Comparison of ENCODE assay signal across 8 cellular contexts in genomic region chr4:119628281-119629141, GRCh38. TPM values are rescaled to one million over a fixed set of nuclear protein-coding genes. Genes with fewer than 3 reads are reported as not detected.
DNase-seq lines count a peak whose midpoint lies in the region; ATAC-seq, FAIRE-seq and TF ChIP-seq lines count a peak whose summit lies in the region.

Gene PDE5A, minus strand, starts transcription at chr4:119628804. Its CDS starts 133 bp downstream, at chr4:119628671.

- intact Hi-C loops in PC-3 (cut with micrococcal nuclease), result loop anchor here (1.0 to 2.0 kb wide), 5 partner anchors 54 to 422 kb away; no protein-coding TSS in a partner anchor
- intact Hi-C loops in activated T-helper 1 cell treated with anti-CD3 and anti-CD28 coated beads, Interleukin-12 subunit alpha, Interleukin-12 subunit beta, Interleukin-2, Interleukin-4 antibody, amounts not matched to agents 30 ng/mL and 10 ng/mL and 1 ng/mL, durations not matched to agents 14 hours and 24 hours and 36 hours (cut with micrococcal nuclease), result loop anchor here (1.0 to 5.0 kb wide), 5 partner anchors 176 to 1351 kb away; no protein-coding TSS in a partner anchor
- intact Hi-C loops in naive thymus-derived CD4-positive, alpha-beta T cell (cut with micrococcal nuclease), result loop anchor here (1.0 to 10.0 kb wide), 12 partner anchors 71 to 1566 kb away; partner anchors contain the start of gene USP53 (in 2 of the 2)

- no peaks in the 10 kb centered on the region for H3F3A ChIP-seq in PC-3 (ENCODE audit: low read length, unreplicated experiment)

- H3K27me3 Mint-ChIP-seq in activated T-helper 1 cell treated with anti-CD3 and anti-CD28 coated beads, Interleukin-12 subunit alpha, Interleukin-12 subunit beta, Interleukin-2, Interleukin-4 antibody, amounts not matched to agents 30 ng/mL and 10 ng/mL and 1 ng/mL, durations not matched to agents 14 hours and 24 hours and 36 hours (ENCODE audit: insufficient read depth), result peaks cover 50% of the 10 kb centered on the region
- H3K27me3 Mint-ChIP-seq in naive thymus-derived CD4-positive, alpha-beta T cell, result peaks cover 5 to 73% (median 11%) of the 10 kb centered on the region in 5 donors

- peaks cover 28% of the 10 kb centered on the region for H3K79me2 ChIP-seq in PC-3 (ENCODE audit: low read length)

- CTCF ChIA-PET in PC-3 (lab: Charles Lee), result interaction anchor here (0.6 to 2.3 kb wide), 5 partner anchors 107 to 429 kb away, joined by 3 to 11 read pairs (median 3); no protein-coding TSS in a partner anchor
- CTCF ChIA-PET in naive thymus-derived CD4-positive, alpha-beta T cell (lab: Charles Lee), result interaction anchor here (0.6 to 1.9 kb wide), 7 partner anchors 12 to 329 kb away, joined by 3 to 7 read pairs (median 4); no protein-coding TSS in a partner anchor

- no peaks in the 10 kb centered on the region for H3K9me3 Mint-ChIP-seq in activated T-helper 1 cell treated with anti-CD3 and anti-CD28 coated beads, Interleukin-12 subunit alpha, Interleukin-12 subunit beta, Interleukin-2, Interleukin-4 antibody, amounts not matched to agents 30 ng/mL and 10 ng/mL and 1 ng/mL, durations not matched to agents 14 hours and 24 hours and 36 hours
- H3K9me3 Mint-ChIP-seq in naive thymus-derived CD4-positive, alpha-beta T cell, result peaks cover 0 to 2% (median 0%) of the 10 kb centered on the region in 11 donors

- ATAC-seq in GM21528 (IDR thresholded peaks at IDR 0.05; ENCODE audit: low FRiP score, unreplicated experiment) (peak; percentile 91), PC-3 (peak; percentile 75)
- ATAC-seq in naive thymus-derived CD4-positive, alpha-beta T cell, result peak; percentile 88

- H3K27me3 ChIP-seq in PC-3 (ENCODE audit: low read length), result no peaks in the 10 kb centered on the region
- H3K27me3 ChIP-seq in naive thymus-derived CD4-positive, alpha-beta T cell (ENCODE audit: control insufficient read depth in 2 of 2, insufficient read depth in 2 of 2, low read length in 2 of 2), result no peaks in the 10 kb centered on the region

- H3K9me2 ChIP-seq in PC-3 (replicated peaks; ENCODE audit: low read length), result no peaks in the 10 kb centered on the region

- H4K20me1 ChIP-seq in PC-3 (ENCODE audit: low read length), result no peaks in the 10 kb centered on the region

- no peaks in the 10 kb centered on the region for H3K9me3 ChIP-seq in PC-3 (ENCODE audit: low read length)
- H3K9me3 ChIP-seq in naive thymus-derived CD4-positive, alpha-beta T cell (ENCODE audit: control insufficient read depth in 2 of 3, low read length in 3 of 3), result no peaks in the 10 kb centered on the region

- 0 out of 2 replicates have a peak within 1 kb of the TSS, but pooled peaks have one; percentile 18 for H3K27ac ChIP-seq in PC-3 (ENCODE audit: low read length)
- H3K27ac ChIP-seq in naive thymus-derived CD4-positive, alpha-beta T cell (ENCODE audit: low read depth, low read length), result peak within 1 kb of the TSS; percentile 45

- peak within 1 kb of the TSS; percentile 86 for H3K4me3 Mint-ChIP-seq in activated T-helper 1 cell treated with anti-CD3 and anti-CD28 coated beads, Interleukin-12 subunit alpha, Interleukin-12 subunit beta, Interleukin-2, Interleukin-4 antibody, amounts not matched to agents 30 ng/mL and 10 ng/mL and 1 ng/mL, durations not matched to agents 14 hours and 24 hours and 36 hours
- peak within 1 kb of the TSS; percentile 91 to 97 (median 94) for H3K4me3 Mint-ChIP-seq in naive thymus-derived CD4-positive, alpha-beta T cell

- no peaks in the 10 kb centered on the region for H3K36me3 ChIP-seq in PC-3 (ENCODE audit: low read depth, low read length)
- no peaks in the 10 kb centered on the region for H3K36me3 ChIP-seq in naive thymus-derived CD4-positive, alpha-beta T cell (ENCODE audit: control insufficient read depth in 2 of 3, insufficient read depth in 3 of 3, low read length in 3 of 3)

- peak within 1 kb of the TSS; percentile 97 for H2AFZ ChIP-seq in PC-3 (ENCODE audit: low read length)

- H3K4me1 ChIP-seq in PC-3 (ENCODE audit: insufficient read depth, low read length), result peaks cover 24% of the 10 kb centered on the region
- H3K4me1 ChIP-seq in naive thymus-derived CD4-positive, alpha-beta T cell (ENCODE audit: control insufficient read depth in 2 of 2, insufficient read depth in 2 of 2, low read length in 2 of 2), result peaks cover 6 to 7% of the 10 kb centered on the region in 2 donors

- peak within 1 kb of the TSS; percentile 91 for H3K4me2 ChIP-seq in PC-3 (ENCODE audit: low read length)

- H3K4me1 Mint-ChIP-seq in activated T-helper 1 cell treated with anti-CD3 and anti-CD28 coated beads, Interleukin-12 subunit alpha, Interleukin-12 subunit beta, Interleukin-2, Interleukin-4 antibody, amounts not matched to agents 30 ng/mL and 10 ng/mL and 1 ng/mL, durations not matched to agents 14 hours and 24 hours and 36 hours (ENCODE audit: low read depth), result peaks cover 23% of the 10 kb centered on the region
- peaks cover 7 to 27% (median 23%) of the 10 kb centered on the region in 7 donors for H3K4me1 Mint-ChIP-seq in naive thymus-derived CD4-positive, alpha-beta T cell

- H3K4me3 ChIP-seq in PC-3 (ENCODE audit: low read length), result peak within 1 kb of the TSS; percentile 98
- peak within 1 kb of the TSS; percentile 72 for H3K4me3 ChIP-seq in fibroblast of mammary gland (ENCODE audit: control insufficient read depth, low read depth, low read length)
- H3K4me3 ChIP-seq in naive thymus-derived CD4-positive, alpha-beta T cell (ENCODE audit: low read length), result peak within 1 kb of the TSS; percentile 70

- TF ChIP-seq CTCF in D721Med (IDR thresholded peaks at IDR 0.05; ENCODE audit: insufficient read depth, missing control alignments) (peak; percentile 79), PC-3 (conservative IDR thresholded peaks at IDR 0.05; ENCODE audit: low read depth, low read length) (peak; percentile 69), fibroblast of mammary gland (conservative IDR thresholded peaks at IDR 0.05; ENCODE audit: control insufficient read depth, insufficient read depth, low read depth, low read length) (peak; percentile 46)

- POLR2A ChIA-PET in PC-3 (lab: Charles Lee; ENCODE audit: unreplicated experiment), result interaction anchor here (0.6 to 0.9 kb wide), 3 partner anchors 107 to 423 kb away, joined by 3 read pairs; no protein-coding TSS in a partner anchor
- POLR2A ChIA-PET in naive thymus-derived CD4-positive, alpha-beta T cell (lab: Charles Lee), result interaction anchor here (0.5 to 2.1 kb wide), 2 partner anchors 330 to 416 kb away, joined by 3 to 4 read pairs; partner anchors contain the start of gene USP53

- DNase-seq in D721Med (ENCODE audit: insufficient read length, low spot score) (peak; percentile 47), HuH-7 (ENCODE audit: low spot score) (peak; percentile 63), PC-3 (peak; percentile 87), fibroblast of mammary gland (ENCODE audit: low read depth) (peak; percentile 58)
- DNase-seq in activated T-helper 1 cell treated with anti-CD3 and anti-CD28 coated beads, Interleukin-12 subunit alpha, Interleukin-12 subunit beta, Interleukin-2, Interleukin-4 antibody, amounts not matched to agents 30 ng/mL and 10 ng/mL and 1 ng/mL, durations not matched to agents 14 hours and 24 hours and 36 hours (ENCODE audit: low spot score), result peak; percentile 67
- peak; percentile 51 to 81 (median 71) for DNase-seq in naive thymus-derived CD4-positive, alpha-beta T cell
- DNase-seq in stimulated activated naive CD4-positive, alpha-beta T cell (lab: John Stamatoyannopoulos, UW), result peak; percentile 38 to 76 (median 58)

- TSS peak; percentile 57 for BruUV-seq in PC-3 (replicated peaks; lab: Mats Ljungman, UMichigan)

- H3K9ac ChIP-seq in PC-3 (ENCODE audit: low read length), result peak within 1 kb of the TSS; percentile 52

- FAIRE-seq in D721Med (lab: Jason Lieb, UNC), result no peak

- H3K36me3 Mint-ChIP-seq in activated T-helper 1 cell treated with anti-CD3 and anti-CD28 coated beads, Interleukin-12 subunit alpha, Interleukin-12 subunit beta, Interleukin-2, Interleukin-4 antibody, amounts not matched to agents 30 ng/mL and 10 ng/mL and 1 ng/mL, durations not matched to agents 14 hours and 24 hours and 36 hours (ENCODE audit: low read depth), result peaks cover 2% of the 10 kb centered on the region
- no peaks in the 10 kb centered on the region for H3K36me3 Mint-ChIP-seq in naive thymus-derived CD4-positive, alpha-beta T cell

- no peak within 1 kb of the TSS for H3K27ac Mint-ChIP-seq in activated T-helper 1 cell treated with anti-CD3 and anti-CD28 coated beads, Interleukin-12 subunit alpha, Interleukin-12 subunit beta, Interleukin-2, Interleukin-4 antibody, amounts not matched to agents 30 ng/mL and 10 ng/mL and 1 ng/mL, durations not matched to agents 14 hours and 24 hours and 36 hours
- H3K27ac Mint-ChIP-seq in naive thymus-derived CD4-positive, alpha-beta T cell, result peak within 1 kb of the TSS; percentile 4 to 94 (median 71)

RNA-seq across cellular contexts. Expression of gene PDE5A, which starts in this region (rescaled TPM):
- total RNA-seq in PC-3 (2014; rRNA removed), result 8.1 and 11.5 TPM in 2 replicates
- 0.10 TPM in 1 of 2 replicates, not detected in the other for total RNA-seq in activated T-helper 1 cell treated with anti-CD3 and anti-CD28 coated beads, Interleukin-12 subunit alpha, Interleukin-12 subunit beta, Interleukin-2, Interleukin-4 antibody, amounts not matched to agents 30 ng/mL and 10 ng/mL and 1 ng/mL, durations not matched to agents 14 hours and 24 hours and 36 hours
- total RNA-seq in naive thymus-derived CD4-positive, alpha-beta T cell, result 1 to 10 TPM in 1 of 5 experiments, under 1 TPM in 4; 0.21 to 1.5 (median 0.65) TPM
- polyA plus RNA-seq in naive thymus-derived CD4-positive, alpha-beta T cell, result 1 to 10 TPM in 1 of 2 donors, under 1 TPM in 1; 0.56 to 2.6 TPM

Comparison
In these comparisons a context has a peak if more than half of its experiments do, and no peak if none do; other contexts are left out.
1. Peak in every context shown above with its lines: DNase-seq, ATAC-seq, H3K4me3 ChIP-seq and H3K27ac ChIP-seq.
2. Peak in DNase-seq in activated T-helper 1 cell treated with anti-CD3 and anti-CD28 coated beads, Interleukin-12 subunit alpha, Interleukin-12 subunit beta, Interleukin-2, Interleukin-4 antibody, amounts not matched to agents 30 ng/mL and 10 ng/mL and 1 ng/mL, durations not matched to agents 14 hours and 24 hours and 36 hours; RNA of the gene not detected or under 1 TPM.